In genomic region chr4:929970-930625, GRCh38 we compare ENCODE assay signal across 9 cellular contexts. TPM values are rescaled to one million over a fixed set of nuclear protein-coding genes. Genes with fewer than 3 reads are reported as not detected.
DNase-seq lines count a peak whose midpoint lies in the region.
"Had no signal": no experiment of that assay in that cellular context is flagged by ENCODE, and none has a peak within 500 bp of the region (broad histone marks: within the 10 kb centered on the region; RNA-seq: fewer than 3 reads in every experiment).

No MANE protein-coding gene starts in this region.

- H3K4me2 ChIP-seq in BLaER1 = peak overlapping the region; percentile 97

- no peaks in the 10 kb centered on the region for H3K9me3 ChIP-seq in BLaER1
- no peaks in the 10 kb centered on the region for H3K9me3 ChIP-seq in mucosa of stomach (ENCODE audit: control insufficient read depth, low read length)

- H3K4me3 ChIP-seq in BLaER1 (peak overlapping the region; percentile 85), mucosa of stomach (ENCODE audit: low read length) (peak overlapping the region; percentile 85)

- peak overlapping the region; percentile 95 for H3K9ac ChIP-seq in BLaER1
- peak overlapping the region; percentile 95 for H3K9ac ChIP-seq in mucosa of stomach (ENCODE audit: low read length)

- peaks cover 60% of the 10 kb centered on the region for H4K20me1 ChIP-seq in BLaER1

- H3K27me3 ChIP-seq in BLaER1 = no peaks in the 10 kb centered on the region
- no peaks in the 10 kb centered on the region for H3K27me3 ChIP-seq in mucosa of stomach (ENCODE audit: control insufficient read depth, insufficient read depth, low read length)

- peak overlapping the region; percentile 93 for H3K27ac ChIP-seq in BLaER1

- H3K36me3 ChIP-seq in BLaER1 (peaks cover 21% of the 10 kb centered on the region), mucosa of stomach (ENCODE audit: control insufficient read depth, insufficient read depth, low read length) (no peaks in the 10 kb centered on the region)

- DNase-seq in HT-29 (ENCODE audit: low spot score) = peak; percentile 10
- DNase-seq in amniotic epithelial cell (ENCODE audit: low read depth) = peak; percentile 30
- DNase-seq in hippocampal formation (lab: John Stamatoyannopoulos, UW) = no peak
- no peak for DNase-seq in ecto neural progenitor cell (ENCODE audit: low spot score)
- DNase-seq in stimulated activated CD4-positive, alpha-beta T cell treated with anti-CD3 and anti-CD28 coated beads, Interleukin-4, amount 100 ng/mL, for 1 hour = no peak
- no peak for DNase-seq in central memory CD4-positive, alpha-beta T cell
- DNase-seq: amniotic stem cell had no signal

- H3K4me1 ChIP-seq in BLaER1 (peaks cover 49% of the 10 kb centered on the region), mucosa of stomach (ENCODE audit: control insufficient read depth, insufficient read depth, low read length) (peaks cover 33% of the 10 kb centered on the region)

RNA-seq across cellular contexts. Expression of gene GAK, which starts 2.0 kb away (rescaled TPM):
- 278 and 308 TPM in 2 replicates for total RNA-seq in HT-29 (2014; rRNA removed; shearing (Covaris generic))

RNA-seq across cellular contexts. Expression of gene TMEM175, which starts 2.2 kb away (rescaled TPM):
- 13.7 and 33.0 TPM in 2 replicates for total RNA-seq in HT-29 (2014; rRNA removed; shearing (Covaris generic))

RNA-seq across cellular contexts. Expression of gene DGKQ, which starts 43.3 kb away (rescaled TPM):
- 46.7 and 50.5 TPM in 2 replicates for total RNA-seq in HT-29 (2014; rRNA removed; shearing (Covaris generic))

RNA-seq across cellular contexts. Expression of gene IDUA, which starts 56.7 kb away (rescaled TPM):
- total RNA-seq in HT-29 (2014; rRNA removed; shearing (Covaris generic)) = 39.7 and 53.5 TPM in 2 replicates

Comparison
In these comparisons a context has a peak if more than half of its experiments do, and no peak if none do; other contexts are left out.
1. DNase-seq: peak in HT-29 (single experiment) and amniotic epithelial cell (single experiment); none in hippocampal formation (0 of 2), ecto neural progenitor cell (single experiment), stimulated activated CD4-positive, alpha-beta T cell treated with anti-CD3 and anti-CD28 coated beads, Interleukin-4, amount 100 ng/mL, for 1 hour (single experiment) and central memory CD4-positive, alpha-beta T cell (single experiment).